1 cellular context compared by ENCODE assay signal in genomic region chr15:38074029-38074428, GRCh38.
TF ChIP-seq lines count a peak whose summit lies in the region.

No MANE protein-coding gene starts in this region.

TF ChIP-seq in GM23338, 12 proteins besides CTCF, POLR2A, EP300 and RAD21 (continued from another document):
- TF ChIP-seq NANOG (IDR thresholded peaks at IDR 0.05; ENCODE audit: borderline replicate concordance) (no peak), ZNF462 (CRISPR knock-in tag; IDR thresholded peaks at IDR 0.05) (no peak), POLR2AphosphoS5 (IDR thresholded peaks at IDR 0.05; ENCODE audit: low read depth) (no peak), CREB1 (CRISPR knock-in tag; IDR thresholded peaks at IDR 0.05; ENCODE audit: low read depth) (no peak)
TF ChIP-seq in GM23338: peak in this region for 0.
